16 cellular contexts compared by ENCODE assay signal in genomic region chr20:63680427-63680826, GRCh38. TPM values are rescaled to one million over a fixed set of nuclear protein-coding genes. Genes with fewer than 3 reads are reported as not detected.
DNase-seq lines count a peak whose midpoint lies in the region; TF ChIP-seq lines count a peak whose summit lies in the region.
"Had no signal": no experiment of that assay in that cellular context is flagged by ENCODE, and none has a peak within 500 bp of the region (broad histone marks: within the 10 kb centered on the region; RNA-seq: fewer than 3 reads in every experiment).

No MANE protein-coding gene starts in this region.

- H3K4me1 ChIP-seq in PC-9 (replicated peaks; ENCODE audit: insufficient read depth) (peaks cover 41% of the 10 kb centered on the region), tibial artery (peaks cover 6 to 25% (median 22%) of the 10 kb centered on the region in 4 donors)

- CTCF ChIA-PET in PC-9 (lab: Charles Lee): no interaction called here

- H3K4me3 ChIP-seq in PC-9: no peak overlapping the region
- no peak overlapping the region for H3K4me3 ChIP-seq in tibial artery
- H3K4me3 ChIP-seq in foreskin fibroblast (ENCODE audit: low read depth in 1 of 2, low read length in 2 of 2): no peak overlapping the region

- POLR2A ChIA-PET in PC-9 (lab: Charles Lee; ENCODE audit: unreplicated experiment): no interaction called here

- peaks cover 37% of the 10 kb centered on the region for H3F3A ChIP-seq in PC-9 (ENCODE audit: insufficient read depth, low read depth)

- H2AFZ ChIP-seq in PC-9: no peak overlapping the region

- 0 out of 2 replicates have a peak, but pooled peaks cover 14% of the 10 kb centered on the region for H3K36me3 ChIP-seq in PC-9 (ENCODE audit: low read depth)
- peaks cover 4 to 49% (median 34%) of the 10 kb centered on the region in 3 donors for H3K36me3 ChIP-seq in tibial artery

- peaks cover 9% of the 10 kb centered on the region; the same call in 1 of the 2 replicates for H3K79me2 ChIP-seq in PC-9 (ENCODE audit: low read depth)

- H3K27ac ChIP-seq in PC-9 (0 out of 2 replicates have a peak overlapping the region, but pooled peaks have one; percentile 82), angular gyrus (ENCODE audit: low read depth, low read length) (peak overlapping the region; percentile 22), tibial artery (peak overlapping the region; percentile 36 to 90)

- DNase-seq in PC-9: no peak
- no peak for DNase-seq in tibial artery
- no peak for DNase-seq in foreskin fibroblast
- DNase-seq in activated CD4-positive, alpha-beta T cell treated with anti-CD3 and anti-CD28 coated beads, Interleukin-2, amount 50 U/mL, for 48 hours: no peak
- DNase-seq: CD8-positive, alpha-beta T cell; DMS153; GOT3; Kasumi-1; NCI-H1694; NCI-H2081; NCI-H2171; NCI-H345; NCI-H524 treated with DMSO at 0.1 percent for 48 hours; NCI-H82; Right ventricle myocardium superior had no signal

- no peaks in the 10 kb centered on the region for H4K20me1 ChIP-seq in PC-9 (ENCODE audit: insufficient read depth)

- TF ChIP-seq CTCF in PC-9 (conservative IDR thresholded peaks at IDR 0.05): no peak
- TF ChIP-seq CTCF in tibial artery (IDR thresholded peaks at IDR 0.05): no peak
- TF ChIP-seq CTCF in foreskin fibroblast (IDR thresholded peaks at IDR 0.05; ENCODE audit: low read depth, low read length): no peak

- H3K9me3 ChIP-seq in PC-9 (ENCODE audit: insufficient read depth, low read depth) (no peaks in the 10 kb centered on the region), tibial artery (no peaks in the 10 kb centered on the region)

- intact Hi-C loops in PC-9 (cut with micrococcal nuclease; ENCODE audit: unreplicated experiment): loop anchor here (10.0 kb wide), 1 partner anchor 96 kb away; no protein-coding TSS in a partner anchor
- intact Hi-C loops in tibial artery (cut with DNase I; ENCODE audit: low total_unique reads): no loop called here

- H3K27me3 ChIP-seq in PC-9 (ENCODE audit: insufficient read depth, low read depth) (no peaks in the 10 kb centered on the region), tibial artery (no peaks in the 10 kb centered on the region)

- H3K9me2 ChIP-seq in PC-9 (ENCODE audit: insufficient read depth): no peaks in the 10 kb centered on the region

- no TSS peak for BruUV-seq in PC-9 (replicated peaks; lab: Mats Ljungman, UMichigan)

- no peak overlapping the region for H3K4me2 ChIP-seq in PC-9

RNA-seq across cellular contexts. Expression of gene TNFRSF6B, which starts 16.0 kb away (rescaled TPM):
- not detected in 2 replicates for total RNA-seq in PC-9 (2021)

RNA-seq across cellular contexts. Expression of gene RTEL1, which starts 22.3 kb away (rescaled TPM):
- 36.0 and 37.4 TPM in 2 replicates for total RNA-seq in PC-9 (2021)

RNA-seq across cellular contexts. Expression of gene STMN3, which starts 27.2 kb away (rescaled TPM):
- 24.3 and 24.4 TPM in 2 replicates for total RNA-seq in PC-9 (2021)

RNA-seq across cellular contexts. Expression of gene ARFRP1, which starts 27.3 kb away (rescaled TPM):
- total RNA-seq in PC-9 (2021): 59.1 and 71.1 TPM in 2 replicates

RNA-seq across cellular contexts. Expression of gene ZGPAT, which starts 27.4 kb away (rescaled TPM):
- total RNA-seq in PC-9 (2021): 27.2 and 31.4 TPM in 2 replicates

Comparison
In these comparisons a context has a peak if more than half of its experiments do, and no peak if none do; other contexts are left out.
1. H3K27ac ChIP-seq: peak in every context shown above with its lines; median percentile 82 in PC-9; 63 in tibial artery; 22 in angular gyrus.